Comparison of ENCODE assay signal across 30 cellular contexts in genomic region chr16:56897026-56897799, GRCh38. TPM values are rescaled to one million over a fixed set of nuclear protein-coding genes. Genes with fewer than 3 reads are reported as not detected.
A peak's percentile ranks its signal among the peaks of the same experiment; 100 is the strongest.
DNase-seq lines count a peak whose midpoint lies in the region; ATAC-seq, FAIRE-seq and TF ChIP-seq lines count a peak whose summit lies in the region.
"Had no signal": no experiment of that assay in that cellular context is flagged by ENCODE, and none has a peak within 500 bp of the region (broad histone marks: within the 10 kb centered on the region; RNA-seq: fewer than 3 reads in every experiment).

No MANE protein-coding gene starts in this region.

- peaks cover 10% of the 10 kb centered on the region; the same call in 1 of the 2 replicates for H3K4me1 ChIP-seq in HepG2 (ENCODE audit: insufficient read depth, low read length)
- no peaks in the 10 kb centered on the region for H3K4me1 ChIP-seq in right lobe of liver
- H3K4me1 ChIP-seq: ascending aorta, parathyroid adenoma had no signal

- no peak overlapping the region for H3K4me3 Mint-ChIP-seq in memory B cell
- H3K4me3 Mint-ChIP-seq: activated naive CD8-positive, alpha-beta T cell; CD4-positive, alpha-beta memory T cell; nephron progenitor cell had no signal

- BruUV-seq in HepG2 (replicated peaks; lab: Mats Ljungman, UMichigan): no TSS peak

- H3K36me3 ChIP-seq in HepG2 (replicated peaks in 1 of 2; ENCODE audit: control insufficient read depth in 1 of 2, insufficient read depth in 2 of 2, low read length in 2 of 2): no peaks in the 10 kb centered on the region
- H3K36me3 ChIP-seq in right lobe of liver: no peaks in the 10 kb centered on the region
- H3K36me3 ChIP-seq: ascending aorta, cardiac muscle cell, Peyer's patch, thoracic aorta had no signal

- DNase-seq in HepG2 (ENCODE audit: low spot score): no peak
- no peak for DNase-seq in right lobe of liver
- peak; percentile 30 for DNase-seq in NCI-H774 (lab: John Stamatoyannopoulos, UW)
- DNase-seq in memory B cell (ENCODE audit: low spot score in 2 of 2): no peak
- DNase-seq in iPS-NIHi7 (ENCODE audit: extremely low spot score): no peak
- DNase-seq in DMS153 treated with DMSO at 0.1 percent for 48 hours (lab: John Stamatoyannopoulos, UW; ENCODE audit: unreplicated experiment): no peak
- DNase-seq: activated CD4-positive, alpha-beta T cell treated with anti-CD3 and anti-CD28 coated beads for 48 hours; activated effector memory CD4-positive, alpha-beta T cell treated with anti-CD3 and anti-CD28 coated beads, Interleukin-2, amount 50 U/mL, for 16 hours; CD4-positive, alpha-beta memory T cell; effector CD8-positive, alpha-beta T cell; H7; KBM-7; mammary epithelial cell; nephron progenitor cell; Peyer's patch; retina; SHP77 treated with DMSO at 0.1 percent for 48 hours; stimulated activated naive CD4-positive, alpha-beta T cell treated with Interleukin-2 at 50 U/mL for 16 hours had no signal

- peaks cover 4% of the 10 kb centered on the region for H3K36me3 Mint-ChIP-seq in memory B cell
- H3K36me3 Mint-ChIP-seq: activated naive CD8-positive, alpha-beta T cell; CD4-positive, alpha-beta memory T cell had no signal

- FAIRE-seq in HepG2 (lab: Jason Lieb, UNC): no peak
- FAIRE-seq: GM12878 had no signal

- H3K27me3 ChIP-seq in HepG2 (ENCODE audit: control insufficient read depth in 1 of 2, insufficient read depth in 2 of 2, low read length in 2 of 2) (peaks cover 4 to 23% of the 10 kb centered on the region in 2 experiments), right lobe of liver (no peaks in the 10 kb centered on the region)
- H3K27me3 ChIP-seq: ascending aorta, cardiac muscle cell, Peyer's patch had no signal

- ATAC-seq in HepG2: peak; percentile 66
- no peak for ATAC-seq in right lobe of liver
- no peak for ATAC-seq in memory B cell (ENCODE audit: low read depth)
- no peak for ATAC-seq in GM21717 (IDR thresholded peaks at IDR 0.05; ENCODE audit: unreplicated experiment)
- ATAC-seq: GM12878 had no signal

- CTCF ChIA-PET in HepG2 (lab: Yijun Ruan, JAX; ENCODE audit: low intra/inter-chr PET ratio, low total read pairs): no interaction called here

- TF ChIP-seq POLR2A in HepG2 (IDR thresholded peaks at IDR 0.05; ENCODE audit: insufficient read depth in 1 of 2, low read depth in 2 of 2, low read length in 2 of 2) (no peak), right lobe of liver (IDR thresholded peaks at IDR 0.05) (no peak)

- no peak overlapping the region for H3K9ac ChIP-seq in HepG2 (ENCODE audit: insufficient read depth, low read depth, low read length)
- H3K9ac ChIP-seq: parathyroid adenoma had no signal

- H3K27ac Mint-ChIP-seq in memory B cell: peak overlapping the region; percentile 5
- H3K27ac Mint-ChIP-seq: activated naive CD8-positive, alpha-beta T cell; nephron progenitor cell had no signal

- H3K9me3 Mint-ChIP-seq in memory B cell: no peaks in the 10 kb centered on the region
- H3K9me3 Mint-ChIP-seq: CD4-positive, alpha-beta memory T cell; nephron progenitor cell had no signal

- POLR2A ChIA-PET in HepG2 (lab: Yijun Ruan, JAX): interaction anchor here (1.0 kb wide), 1 partner anchor 34 kb away, joined by 5 read pairs; the partner anchor contains the start of gene HERPUD1

- in situ Hi-C loops in HepG2 (cut with HindIII; ENCODE audit: extremely low pct_ligation_motif_present, low pct_unique_long_range_greater_than_20kb): no loop called here

- no peak overlapping the region for H3K27ac ChIP-seq in HepG2 (ENCODE audit: extremely low read length, insufficient read depth, low read length)
- no peak overlapping the region for H3K27ac ChIP-seq in right lobe of liver
- H3K27ac ChIP-seq: ascending aorta, cardiac muscle cell, coronary artery, parathyroid adenoma, Peyer's patch, skin epidermis, thoracic aorta had no signal

- peaks cover 30% of the 10 kb centered on the region for H3K4me1 Mint-ChIP-seq in memory B cell

- H2AFZ ChIP-seq in HepG2 (ENCODE audit: low read length): no peak overlapping the region
- H2AFZ ChIP-seq: parathyroid adenoma had no signal

- 60% methylated on average over 7 of the region's 8 CpGs for WGBS in HepG2 (ENCODE audit: low lambda C conversion rate)
- WGBS in right lobe of liver (ENCODE audit: insufficient coverage, low coverage, low lambda C conversion rate, missing lambda C conversion rate): 86% methylated on average over 4 of the region's 8 CpGs

- H3K27me3 Mint-ChIP-seq in memory B cell: no peaks in the 10 kb centered on the region
- H3K27me3 Mint-ChIP-seq: activated naive CD8-positive, alpha-beta T cell had no signal

- H3K79me2 ChIP-seq in HepG2 (ENCODE audit: insufficient read depth, low read length): no peaks in the 10 kb centered on the region
- H3K79me2 ChIP-seq: parathyroid adenoma had no signal

- H3K4me2 ChIP-seq in HepG2 (ENCODE audit: low read depth, low read length): no peak overlapping the region

- no peak for TF ChIP-seq EP300 in HepG2 (IDR thresholded peaks at IDR 0.05; ENCODE audit: low read depth in 2 of 2, low read length in 2 of 2)
- no peak for TF ChIP-seq EP300 in HepG2 (CRISPR knock-in tag; IDR thresholded peaks at IDR 0.05; ENCODE audit: borderline replicate concordance)

- no peak for TF ChIP-seq CTCF in HepG2 (CRISPR knock-in tag; IDR thresholded peaks at IDR 0.05)
- no peak for TF ChIP-seq CTCF in right lobe of liver (IDR thresholded peaks at IDR 0.05)

- H3K9me3 ChIP-seq in HepG2 (ENCODE audit: low read length) (no peaks in the 10 kb centered on the region), right lobe of liver (no peaks in the 10 kb centered on the region)
- H3K9me3 ChIP-seq: ascending aorta, Peyer's patch, thoracic aorta had no signal

- intact Hi-C loops in HepG2 (cut with micrococcal nuclease; ENCODE audit: unreplicated experiment) (no loop called here), right lobe of liver (cut with DNase I) (no loop called here)

- H4K20me1 ChIP-seq in HepG2 (ENCODE audit: insufficient read depth, low read length): no peaks in the 10 kb centered on the region

- H3K4me3 ChIP-seq in HepG2 (replicated peaks in 1 of 3; ENCODE audit: insufficient read depth in 1 of 3, low read depth in 2 of 3, low read length in 3 of 3): no peak overlapping the region
- H3K4me3 ChIP-seq in right lobe of liver: no peak overlapping the region
- H3K4me3 ChIP-seq: ascending aorta, cardiac muscle cell, coronary artery, GM12878, Peyer's patch, skin epidermis, thoracic aorta had no signal

- TF ChIP-seq RAD21 in HepG2 (CRISPR knock-in tag; IDR thresholded peaks at IDR 0.05): no peak

TF ChIP-seq in HepG2, 621 proteins besides CTCF, POLR2A, EP300 and RAD21 (continues in another document):
- TF ChIP-seq ZSCAN12 (CRISPR knock-in tag; IDR thresholded peaks at IDR 0.05): no peak
- TF ChIP-seq GATAD2A (CRISPR knock-in tag; IDR thresholded peaks at IDR 0.05): no peak
- no peak for TF ChIP-seq MZF1 (CRISPR knock-in tag; IDR thresholded peaks at IDR 0.05; ENCODE audit: borderline replicate concordance)
- TF ChIP-seq ZNF713 (CRISPR knock-in tag; IDR thresholded peaks at IDR 0.05): no peak

RNA-seq across cellular contexts. Expression of gene SLC12A3, which starts 32.2 kb away (rescaled TPM):
- not detected in 2 replicates for total RNA-seq in HepG2 (2016; rRNA removed; fragmentation: Illumina TruSeq; extraction: Trizol)
- total RNA-seq in HepG2 (2016; cell fraction: cytosol; rRNA removed; fragmentation: Illumina TruSeq; extraction: Trizol; ENCODE audit: low read depth): 0.35 TPM in 1 of 2 replicates, not detected in the other
- not detected in 2 replicates for total RNA-seq in HepG2 (2016; cell fraction: insoluble cytoplasmic fraction; rRNA removed; fragmentation: Illumina TruSeq; extraction: Trizol)
- 0.07 and 0.40 TPM in 2 replicates for total RNA-seq in HepG2 (2016; cell fraction: membrane; rRNA removed; fragmentation: Illumina TruSeq; extraction: Trizol)
- total RNA-seq in HepG2 (2016; cell fraction: nucleus; rRNA removed; fragmentation: Illumina TruSeq; extraction: Trizol): not detected in 2 replicates
- 5.1 and 6.2 TPM in 2 replicates for polyA plus RNA-seq in HepG2 (2011; rRNA removed)
- polyA plus RNA-seq in HepG2 (2011; cell fraction: cytosol; rRNA removed): 1.6 and 1.7 TPM in 2 replicates
- 21.0 and 30.1 TPM in 2 replicates for polyA plus RNA-seq in HepG2 (2011; cell fraction: nucleus; rRNA removed)
- 1.9 and 3.9 TPM in 2 replicates for polyA plus RNA-seq in HepG2 (2012)
- not detected in 2 replicates for polyA plus RNA-seq in HepG2 (2016; cell fraction: cytosol; fragmentation: Illumina TruSeq; extraction: Trizol; ENCODE audit: low read depth)
- not detected in 2 replicates for polyA plus RNA-seq in HepG2 (2016; cell fraction: insoluble cytoplasmic fraction; fragmentation: Illumina TruSeq; extraction: Trizol; ENCODE audit: low read depth)
- polyA plus RNA-seq in HepG2 (2016; cell fraction: membrane; fragmentation: Illumina TruSeq; extraction: Trizol; ENCODE audit: low read depth): not detected in 2 replicates
- not detected in 2 replicates for polyA plus RNA-seq in HepG2 (2016; cell fraction: nucleus; fragmentation: Illumina TruSeq; extraction: Trizol; ENCODE audit: insufficient read depth, low read depth)
- 8.9 and 232 TPM in 2 replicates for polyA minus RNA-seq in HepG2 (2011; rRNA and poly(A)+ RNA removed; ENCODE audit: low replicate concordance)
- 2.2 and 2.3 TPM in 2 replicates for polyA minus RNA-seq in HepG2 (2011; cell fraction: cytosol; rRNA and poly(A)+ RNA removed)
- polyA minus RNA-seq in HepG2 (2011; cell fraction: nucleus; rRNA and poly(A)+ RNA removed): 7.0 and 7.5 TPM in 2 replicates
- total RNA-seq in right lobe of liver: not detected
- total RNA-seq: A673; activated CD8-positive, alpha-beta memory T cell treated with anti-CD3 and anti-CD28 coated beads for 36 hours; ascending aorta; cardiac muscle cell; CD4-positive, alpha-beta memory T cell; H7; M059J; mammary epithelial cell; Peyer's patch; thoracic aorta had no signal
- polyA plus RNA-seq: cardiac muscle cell; CD4-positive, alpha-beta memory T cell had no signal

RNA-seq across cellular contexts. Expression of gene HERPUD1, which starts 34.7 kb away (rescaled TPM):
- total RNA-seq in HepG2 (2016; rRNA removed; fragmentation: Illumina TruSeq; extraction: Trizol): 65.3 and 96.2 TPM in 2 replicates
- total RNA-seq in HepG2 (2016; cell fraction: cytosol; rRNA removed; fragmentation: Illumina TruSeq; extraction: Trizol; ENCODE audit: low read depth): 30.1 and 30.9 TPM in 2 replicates
- total RNA-seq in HepG2 (2016; cell fraction: insoluble cytoplasmic fraction; rRNA removed; fragmentation: Illumina TruSeq; extraction: Trizol): 63.9 and 93.3 TPM in 2 replicates
- 64.8 and 86.4 TPM in 2 replicates for total RNA-seq in HepG2 (2016; cell fraction: membrane; rRNA removed; fragmentation: Illumina TruSeq; extraction: Trizol)
- total RNA-seq in HepG2 (2016; cell fraction: nucleus; rRNA removed; fragmentation: Illumina TruSeq; extraction: Trizol): 133 and 155 TPM in 2 replicates
- 311 and 323 TPM in 2 replicates for polyA plus RNA-seq in HepG2 (2011; rRNA removed)
- polyA plus RNA-seq in HepG2 (2011; cell fraction: cytosol; rRNA removed): 179 and 230 TPM in 2 replicates
- polyA plus RNA-seq in HepG2 (2011; cell fraction: nucleus; rRNA removed): 192 and 208 TPM in 2 replicates
- 165 and 190 TPM in 2 replicates for polyA plus RNA-seq in HepG2 (2012)
- 33.0 and 44.6 TPM in 2 replicates for polyA plus RNA-seq in HepG2 (2016; cell fraction: cytosol; fragmentation: Illumina TruSeq; extraction: Trizol; ENCODE audit: low read depth)
- polyA plus RNA-seq in HepG2 (2016; cell fraction: insoluble cytoplasmic fraction; fragmentation: Illumina TruSeq; extraction: Trizol; ENCODE audit: low read depth): 80.1 and 93.2 TPM in 2 replicates
- polyA plus RNA-seq in HepG2 (2016; cell fraction: membrane; fragmentation: Illumina TruSeq; extraction: Trizol; ENCODE audit: low read depth): 58.1 and 78.2 TPM in 2 replicates
- 216 and 231 TPM in 2 replicates for polyA plus RNA-seq in HepG2 (2016; cell fraction: nucleus; fragmentation: Illumina TruSeq; extraction: Trizol; ENCODE audit: insufficient read depth, low read depth)
- 206 and 472 TPM in 2 replicates for polyA minus RNA-seq in HepG2 (2011; rRNA and poly(A)+ RNA removed; ENCODE audit: low replicate concordance)
- 126 and 139 TPM in 2 replicates for polyA minus RNA-seq in HepG2 (2011; cell fraction: cytosol; rRNA and poly(A)+ RNA removed)
- 287 and 365 TPM in 2 replicates for polyA minus RNA-seq in HepG2 (2011; cell fraction: nucleus; rRNA and poly(A)+ RNA removed)
- total RNA-seq in right lobe of liver: 100 to 1,000 TPM; 103 to 185 (median 133) TPM
